In the genomic region with DNA sequence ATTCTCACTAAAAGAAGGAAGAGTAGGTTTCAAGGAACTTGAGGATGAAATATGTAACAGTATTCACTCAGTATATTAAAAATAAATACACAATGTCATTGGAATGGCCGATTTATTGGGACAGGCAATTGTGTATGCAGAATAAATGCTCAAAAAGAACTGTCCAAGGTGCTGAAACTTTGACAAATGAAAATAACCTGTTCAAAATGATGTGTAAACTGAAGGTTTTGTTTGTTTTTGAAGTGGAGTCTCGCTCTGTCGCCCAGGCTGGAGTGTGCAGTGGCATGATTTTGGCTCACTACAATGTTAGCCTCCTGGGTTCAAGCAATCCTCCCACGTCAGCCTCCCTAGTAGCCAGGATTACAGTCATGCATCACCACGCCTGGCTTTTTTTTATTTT, we compare ENCODE assay signal across 1 cellular context.
TF ChIP-seq lines count a peak whose summit lies in the region.

No MANE protein-coding gene starts in this region.

TF ChIP-seq in H1, 55 proteins besides CTCF, POLR2A, EP300 and RAD21 (continued from another document):
- no peak for TF ChIP-seq CHD7 (IDR thresholded peaks at IDR 0.05; ENCODE audit: insufficient replicate concordance, low read length)
- TF ChIP-seq KDM4A (IDR thresholded peaks at IDR 0.05; ENCODE audit: low read depth, low read length, severe bottlenecking): no peak
- no peak for TF ChIP-seq YY1 (IDR thresholded peaks at IDR 0.05; ENCODE audit: low read depth, low read length)
- no peak for TF ChIP-seq TCF12 (IDR thresholded peaks at IDR 0.05; ENCODE audit: low read depth, low read length)
- TF ChIP-seq BCL11A (IDR thresholded peaks at IDR 0.05; ENCODE audit: low read depth in 2 of 2, low read length in 2 of 2): no peak
- TF ChIP-seq EZH2 (IDR thresholded peaks at IDR 0.05; ENCODE audit: low read depth, low read length, severe bottlenecking): no peak
- TF ChIP-seq GABPA (IDR thresholded peaks at IDR 0.05; ENCODE audit: borderline replicate concordance, insufficient read depth, low read length): no peak
- no peak for TF ChIP-seq HDAC6 (IDR thresholded peaks at IDR 0.05; ENCODE audit: low read depth, low read length)
- no peak for TF ChIP-seq ASH2L (IDR thresholded peaks at IDR 0.05; ENCODE audit: low read length)
- TF ChIP-seq CTBP2 (IDR thresholded peaks at IDR 0.05; ENCODE audit: borderline replicate concordance, insufficient read depth, insufficient read length, low read length): no peak
- TF ChIP-seq TAF7 (optimal IDR thresholded peaks at IDR 0.05; ENCODE audit: borderline replicate concordance, low read depth, low read length): no peak
- TF ChIP-seq, protein P1, sequence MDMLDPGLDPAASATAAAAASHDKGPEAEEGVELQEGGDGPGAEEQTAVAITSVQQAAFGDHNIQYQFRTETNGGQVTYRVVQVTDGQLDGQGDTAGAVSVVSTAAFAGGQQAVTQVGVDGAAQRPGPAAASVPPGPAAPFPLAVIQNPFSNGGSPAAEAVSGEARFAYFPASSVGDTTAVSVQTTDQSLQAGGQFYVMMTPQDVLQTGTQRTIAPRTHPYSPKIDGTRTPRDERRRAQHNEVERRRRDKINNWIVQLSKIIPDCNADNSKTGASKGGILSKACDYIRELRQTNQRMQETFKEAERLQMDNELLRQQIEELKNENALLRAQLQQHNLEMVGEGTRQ (IDR thresholded peaks at IDR 0.05; ENCODE audit: low read length): no peak
- no peak for TF ChIP-seq CHD1 (IDR thresholded peaks at IDR 0.05; ENCODE audit: low read depth, low read length)
- no peak for TF ChIP-seq TBP (IDR thresholded peaks at IDR 0.05; ENCODE audit: low read depth, low read length)
- no peak for TF ChIP-seq BACH1 (IDR thresholded peaks at IDR 0.05; ENCODE audit: low read length)
